1 cellular context compared by ENCODE assay signal in the genomic region with DNA sequence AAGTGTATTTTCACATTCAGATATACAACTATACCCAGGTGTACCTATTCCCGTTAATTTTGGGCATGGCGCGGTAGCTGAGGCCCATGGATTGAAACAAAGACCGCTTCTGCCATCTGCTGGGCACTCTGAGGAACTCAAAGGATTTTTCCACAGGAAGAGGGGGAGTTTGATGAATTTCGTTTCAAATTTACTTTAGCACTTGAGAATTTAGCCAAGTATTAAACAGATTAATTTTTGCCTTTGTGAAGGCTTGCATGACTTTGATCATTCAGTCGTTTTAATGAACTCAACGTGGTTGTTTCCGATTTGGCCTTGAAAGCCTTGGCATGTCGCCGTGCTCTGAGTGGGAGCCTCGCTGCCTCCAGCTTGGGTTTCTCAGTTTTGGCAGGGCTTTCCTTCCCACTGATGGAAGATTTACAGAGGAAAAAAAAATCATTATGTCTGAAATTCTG.
TF ChIP-seq lines count a peak whose summit lies in the region.

No MANE protein-coding gene starts in this region.

TF ChIP-seq in SK-N-SH, 30 proteins besides CTCF, POLR2A, EP300 and RAD21 (continued from another document):
- TF ChIP-seq, protein P1, sequence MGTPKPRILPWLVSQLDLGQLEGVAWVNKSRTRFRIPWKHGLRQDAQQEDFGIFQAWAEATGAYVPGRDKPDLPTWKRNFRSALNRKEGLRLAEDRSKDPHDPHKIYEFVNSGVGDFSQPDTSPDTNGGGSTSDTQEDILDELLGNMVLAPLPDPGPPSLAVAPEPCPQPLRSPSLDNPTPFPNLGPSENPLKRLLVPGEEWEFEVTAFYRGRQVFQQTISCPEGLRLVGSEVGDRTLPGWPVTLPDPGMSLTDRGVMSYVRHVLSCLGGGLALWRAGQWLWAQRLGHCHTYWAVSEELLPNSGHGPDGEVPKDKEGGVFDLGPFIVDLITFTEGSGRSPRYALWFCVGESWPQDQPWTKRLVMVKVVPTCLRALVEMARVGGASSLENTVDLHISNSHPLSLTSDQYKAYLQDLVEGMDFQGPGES (IDR thresholded peaks at IDR 0.05; ENCODE audit: low read depth, low read length) = no peak
TF ChIP-seq in SK-N-SH: peak in this region for 2.
